In genomic region chr17:59828478-59828760, GRCh38 we compare ENCODE assay signal across 9 cellular contexts.
DNase-seq lines count a peak whose midpoint lies in the region; ATAC-seq and TF ChIP-seq lines count a peak whose summit lies in the region.
"Had no signal": no experiment of that assay in that cellular context is flagged by ENCODE, and none has a peak within 500 bp of the region (broad histone marks: within the 10 kb centered on the region; RNA-seq: fewer than 3 reads in every experiment).

No MANE protein-coding gene starts in this region.

- H3K4me1 Mint-ChIP-seq in CD14-positive monocyte: peaks cover 50% of the 10 kb centered on the region
- peaks cover 80% of the 10 kb centered on the region for H3K4me1 Mint-ChIP-seq in chondrocyte (ENCODE audit: low read depth)
- H3K4me1 Mint-ChIP-seq in glutamatergic neuron (ENCODE audit: low read depth, unreplicated experiment): peaks cover 7% of the 10 kb centered on the region

- H3K4me3 ChIP-seq in NB4 (ENCODE audit: low read depth, low read length) (peak overlapping the region; percentile 42), neutrophil (ENCODE audit: low read depth in 1 of 2, low read length in 1 of 2) (no peak overlapping the region)

- H3K27me3 Mint-ChIP-seq in CD14-positive monocyte (ENCODE audit: low read depth in 3 of 3) (no peaks in the 10 kb centered on the region), chondrocyte (ENCODE audit: low read depth) (no peaks in the 10 kb centered on the region), glutamatergic neuron (ENCODE audit: unreplicated experiment) (no peaks in the 10 kb centered on the region)

- no peaks in the 10 kb centered on the region for H3K27me3 ChIP-seq in neutrophil

- H3K27ac Mint-ChIP-seq in CD14-positive monocyte (peak overlapping the region; percentile 86 to 95 (median 91)), chondrocyte (ENCODE audit: unreplicated experiment) (peak overlapping the region; percentile 93), glutamatergic neuron (ENCODE audit: unreplicated experiment) (no peak overlapping the region)

- H3K36me3 Mint-ChIP-seq in CD14-positive monocyte: peaks cover 40 to 63% of the 10 kb centered on the region in 2 donors
- peaks cover 2% of the 10 kb centered on the region for H3K36me3 Mint-ChIP-seq in chondrocyte (ENCODE audit: low read depth)
- H3K36me3 Mint-ChIP-seq in glutamatergic neuron (ENCODE audit: unreplicated experiment): no peaks in the 10 kb centered on the region

- peaks cover 12 to 14% of the 10 kb centered on the region in 2 experiments for H3K4me1 ChIP-seq in neutrophil (ENCODE audit: control insufficient read depth in 1 of 2, insufficient read depth in 1 of 2, low read depth in 1 of 2, low read length in 1 of 2)

- H3K9me3 Mint-ChIP-seq in CD14-positive monocyte (no peaks in the 10 kb centered on the region), chondrocyte (ENCODE audit: low read depth) (no peaks in the 10 kb centered on the region), glutamatergic neuron (ENCODE audit: unreplicated experiment) (no peaks in the 10 kb centered on the region)

- H3K27ac ChIP-seq in neutrophil: peak overlapping the region; percentile 11

- no peaks in the 10 kb centered on the region for H3K9me3 ChIP-seq in neutrophil

- no peak for TF ChIP-seq CTCF in CD14-positive monocyte (IDR thresholded peaks at IDR 0.05)
- no peak for TF ChIP-seq CTCF in NB4 (IDR thresholded peaks at IDR 0.05; ENCODE audit: low read depth, low read length)
- no peak for TF ChIP-seq CTCF in chondrocyte (IDR thresholded peaks at IDR 0.05)
- no peak for TF ChIP-seq CTCF in neutrophil (IDR thresholded peaks at IDR 0.05)
- no peak for TF ChIP-seq CTCF in glutamatergic neuron (IDR thresholded peaks at IDR 0.05; ENCODE audit: partially characterized antibody, unreplicated experiment)

- H3K4me3 Mint-ChIP-seq in CD14-positive monocyte (no peak overlapping the region), chondrocyte (ENCODE audit: unreplicated experiment) (no peak overlapping the region), glutamatergic neuron (ENCODE audit: unreplicated experiment) (no peak overlapping the region)

- TF ChIP-seq POLR2A in NB4 (IDR thresholded peaks at IDR 0.05; ENCODE audit: extremely low read depth, insufficient read length): no peak

- intact Hi-C loops in CD14-positive monocyte (cut with micrococcal nuclease): loop anchor here (5.0 to 10.0 kb wide), 2 partner anchors 36 to 54 kb away; no protein-coding TSS in a partner anchor

- DNase-seq in CD14-positive monocyte (ENCODE audit: low spot score): no peak
- no peak for DNase-seq in NB4 (ENCODE audit: low read depth)
- no peak for DNase-seq in chondrocyte (ENCODE audit: low spot score)
- no peak for DNase-seq in NCI-H2029 treated with DMSO at 0.1 percent for 48 hours (lab: John Stamatoyannopoulos, UW)
- DNase-seq in cerebellar cortex (ENCODE audit: low spot score): no peak
- no peak for DNase-seq in glutamatergic neuron
- DNase-seq: Right ventricle myocardium superior had no signal

- peaks cover 66% of the 10 kb centered on the region for H3K36me3 ChIP-seq in neutrophil

- ATAC-seq in HG02973 (IDR thresholded peaks at IDR 0.05; ENCODE audit: unreplicated experiment): no peak
